ENCODE assay signal across 10 cellular contexts in the genomic region with DNA sequence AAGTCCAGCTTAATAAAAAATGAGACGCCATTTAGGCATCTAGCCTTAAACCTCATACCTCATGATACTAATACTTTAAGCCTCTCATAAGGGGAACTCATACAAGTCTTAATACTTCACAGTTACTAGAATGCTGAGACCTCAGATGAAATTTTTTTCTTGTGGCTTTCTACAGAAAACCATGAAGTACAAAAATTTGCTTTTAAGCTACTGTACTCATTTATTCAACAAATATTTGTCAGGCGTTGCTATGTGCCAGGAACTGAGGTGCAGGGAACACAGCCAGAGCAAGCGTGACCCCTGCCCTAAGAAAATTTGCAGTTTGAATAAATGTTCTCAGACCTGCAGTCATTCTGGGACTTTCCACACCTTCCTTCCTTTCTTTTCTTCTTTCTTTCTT.
DNase-seq lines count a peak whose midpoint lies in the region; ATAC-seq and TF ChIP-seq lines count a peak whose summit lies in the region.
"Had no signal": no experiment of that assay in that cellular context is flagged by ENCODE, and none has a peak within 500 bp of the region (broad histone marks: within the 10 kb centered on the region; RNA-seq: fewer than 3 reads in every experiment).

No MANE protein-coding gene starts in this region.

- ATAC-seq in GM18517 (IDR thresholded peaks at IDR 0.05; ENCODE audit: unreplicated experiment) (peak; percentile 48), HG02759 (IDR thresholded peaks at IDR 0.05; ENCODE audit: unreplicated experiment) (peak; percentile 64), GM19328 (IDR thresholded peaks at IDR 0.05; ENCODE audit: unreplicated experiment) (no peak)

- no peak overlapping the region for H3K4me3 ChIP-seq in retinal pigment epithelial cell (ENCODE audit: low read length)
- H3K4me3 ChIP-seq: cardiac muscle cell, skin epidermis had no signal

- TF ChIP-seq CTCF in retinal pigment epithelial cell (conservative IDR thresholded peaks at IDR 0.05; ENCODE audit: low read depth, low read length): no peak

- peak; percentile 64 for DNase-seq in activated CD4-positive, alpha-beta T cell treated with anti-CD3 and anti-CD28 coated beads for 48 hours
- DNase-seq in retinal pigment epithelial cell (ENCODE audit: low read depth): peak; percentile 95
- DNase-seq in SHP77 (lab: John Stamatoyannopoulos, UW): no peak
- DNase-seq in NCI-H2196 treated with DMSO at 0.1 percent for 48 hours (lab: John Stamatoyannopoulos, UW; ENCODE audit: unreplicated experiment): no peak
- DNase-seq in NOMO-1 treated with DMSO at 0.1 percent for 48 hours (lab: John Stamatoyannopoulos, UW; ENCODE audit: unreplicated experiment): no peak

Comparison
In these comparisons a context has a peak if more than half of its experiments do, and no peak if none do; other contexts are left out.
1. DNase-seq: peak in activated CD4-positive, alpha-beta T cell treated with anti-CD3 and anti-CD28 coated beads for 48 hours (single experiment) and retinal pigment epithelial cell (single experiment); none in SHP77 (0 of 2), NCI-H2196 treated with DMSO at 0.1 percent for 48 hours (single experiment) and NOMO-1 treated with DMSO at 0.1 percent for 48 hours (single experiment).